ENCODE assay signal across 8 cellular contexts in the genomic region with DNA sequence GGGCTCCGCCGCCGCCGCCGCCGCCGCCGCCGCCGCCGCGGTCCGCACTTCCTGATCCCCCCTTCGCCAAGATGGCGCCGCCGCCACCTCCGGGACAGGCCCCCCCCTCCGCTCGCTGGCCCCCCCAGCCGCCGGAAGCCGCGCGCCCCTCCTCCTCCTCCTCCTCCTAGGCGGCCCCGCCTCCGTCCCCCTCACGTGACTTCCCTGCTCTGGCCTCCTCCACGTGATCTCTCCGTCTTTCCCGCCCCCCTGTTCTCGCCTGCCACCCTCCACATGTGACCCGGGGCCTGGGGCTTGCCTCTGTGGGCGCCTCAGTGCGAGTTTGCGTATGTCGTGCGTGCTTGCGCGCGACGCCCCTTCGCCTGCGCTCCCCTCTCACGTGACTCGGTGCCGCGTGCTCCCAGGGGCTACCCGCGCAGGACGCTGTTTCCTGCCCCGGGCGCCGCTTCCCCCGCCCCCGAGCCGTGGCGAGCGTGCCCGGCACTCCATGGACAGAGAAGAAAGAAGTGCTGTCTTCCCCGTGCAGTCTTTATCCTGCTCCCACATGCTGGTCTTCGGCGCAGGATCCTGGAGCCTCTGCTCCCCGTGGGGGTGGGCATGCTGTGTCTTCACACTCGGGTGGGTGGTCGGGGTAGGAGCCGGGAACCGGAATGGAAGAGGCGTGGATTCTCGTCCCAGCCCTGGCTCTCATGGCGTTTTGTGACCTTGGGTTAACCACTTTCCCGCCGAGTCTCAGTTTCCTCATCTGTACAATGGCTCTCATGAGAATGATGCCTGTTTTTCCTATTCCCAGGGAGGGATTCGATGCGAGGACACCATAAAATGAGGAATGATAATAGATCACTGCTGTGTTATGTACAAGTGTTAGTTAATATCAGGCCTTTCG. TPM values are rescaled to one million over a fixed set of nuclear protein-coding genes. Genes with fewer than 3 reads are reported as not detected.
A peak's percentile ranks its signal among the peaks of the same experiment; 100 is the strongest.
DNase-seq lines count a peak whose midpoint lies in the region; ATAC-seq and TF ChIP-seq lines count a peak whose summit lies in the region.

A gene (minus strand): TSS at position 53 of the 886 bp plus-strand sequence. CDS start 109 bp downstream, outside the sequence.

- peaks cover 0 to 31% of the 10 kb centered on the region in 2 donors for H3K4me1 ChIP-seq in right atrium auricular region
- H3K4me1 ChIP-seq in uterus: peaks cover 0 to 10% of the 10 kb centered on the region in 2 donors

- peak; percentile 15 to 62 for TF ChIP-seq POLR2A in uterus (IDR thresholded peaks at IDR 0.05)

- TF ChIP-seq CTCF in right atrium auricular region (IDR thresholded peaks at IDR 0.05) (no peak), uterus (IDR thresholded peaks at IDR 0.05) (peak in 1 of 4 experiments; percentile 36)

- H3K27me3 ChIP-seq in right atrium auricular region: no peaks in the 10 kb centered on the region
- H3K27me3 ChIP-seq in uterus: no peaks in the 10 kb centered on the region

- H3K4me3 ChIP-seq in right atrium auricular region (peak within 1 kb of the TSS; percentile 93 to 95), uterus (peak within 1 kb of the TSS; percentile 81 to 83)

- H3K9me3 ChIP-seq in right atrium auricular region (no peaks in the 10 kb centered on the region), uterus (no peaks in the 10 kb centered on the region)

- peaks cover 19% of the 10 kb centered on the region for H3K36me3 ChIP-seq in right atrium auricular region
- H3K36me3 ChIP-seq in uterus: no peaks in the 10 kb centered on the region

- H3K27ac ChIP-seq in right atrium auricular region (peak within 1 kb of the TSS; percentile 94 to 97), uterus (peak within 1 kb of the TSS; percentile 89 to 91)

- ATAC-seq in GM18499 (IDR thresholded peaks at IDR 0.05; ENCODE audit: insufficient read depth, unreplicated experiment) (peak; percentile 61), HG02943 (IDR thresholded peaks at IDR 0.05; ENCODE audit: low read depth, unreplicated experiment) (peak; percentile 86)

- intact Hi-C loops in T-helper 2 cell treated with Interferon-gamma antibody and Interleukin-4, amounts not matched to agents 100 ng/mL and 5 ng/mL, for 36 hours (cut with micrococcal nuclease): loop anchor here (1.0 to 5.0 kb wide), 13 partner anchors 9 to 526 kb away; a partner anchor contains a TSS
- intact Hi-C loops in uterus (cut with DNase I; ENCODE audit: low total_unique reads): no loop called here

- DNase-seq in NCI-H187 treated with DMSO at 0.1 percent for 48 hours (lab: John Stamatoyannopoulos, UW): peak; percentile 100
- peak; percentile 84 to 100 (median 99) for DNase-seq in anterior cingulate cortex (lab: John Stamatoyannopoulos, UW)
- peak; percentile 99 for DNase-seq in right atrium auricular region (ENCODE audit: low spot score)
- DNase-seq in pulmonary artery endothelial cell (ENCODE audit: low read depth, low spot score): peak; percentile 96
- peak; percentile 98 to 99 for DNase-seq in uterus

RNA-seq across cellular contexts. Expression of the gene that starts here (rescaled TPM):
- 112 and 117 TPM in 2 replicates for total RNA-seq in T-helper 2 cell treated with Interferon-gamma antibody and Interleukin-4, amounts not matched to agents 100 ng/mL and 5 ng/mL, for 36 hours
- total RNA-seq in right atrium auricular region (10 to 100 TPM; 18.5 to 26.3 TPM), pulmonary artery endothelial cell (34.9 and 39.6 TPM in 2 replicates), uterus (10 to 100 TPM in 3 of 4 donors, 1 to 10 TPM in 1; 5.4 to 69.7 (median 28.4) TPM)

Comparison
In these comparisons a context has a peak if more than half of its experiments do, and no peak if none do; other contexts are left out.
1. Peak in every context shown above with its lines: DNase-seq, ATAC-seq, H3K4me3 ChIP-seq and H3K27ac ChIP-seq.